In the genomic region with DNA sequence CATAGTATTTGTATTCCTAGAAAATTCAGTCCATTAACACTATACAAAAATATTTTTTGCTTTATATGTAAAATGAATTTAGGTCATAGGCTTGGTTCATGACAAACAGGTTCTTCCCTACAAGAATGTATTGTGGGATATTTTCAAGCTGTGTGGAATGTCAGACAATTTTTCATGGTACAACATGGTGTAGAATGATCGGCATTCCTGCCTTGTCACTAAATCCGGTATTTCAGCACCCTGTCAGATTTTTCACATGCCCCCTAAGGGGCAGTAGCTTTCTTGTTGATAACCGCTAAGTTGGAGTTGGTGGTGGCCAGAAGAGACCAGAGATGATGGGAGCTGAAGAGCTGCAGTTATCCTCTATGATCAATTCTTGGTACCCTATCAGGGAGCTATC, we compare ENCODE assay signal across 1 cellular context.
A peak's percentile ranks its signal among the peaks of the same experiment; 100 is the strongest.
TF ChIP-seq lines count a peak whose summit lies in the region.

No MANE protein-coding gene starts in this region.

TF ChIP-seq in HCT116, 20 proteins besides CTCF, POLR2A, EP300 and RAD21:
- TF ChIP-seq ZFX (IDR thresholded peaks at IDR 0.05) (no peak), ATF3 (IDR thresholded peaks at IDR 0.05) (no peak), SIN3A (IDR thresholded peaks at IDR 0.05; ENCODE audit: low read depth) (no peak), CEBPB (IDR thresholded peaks at IDR 0.05; ENCODE audit: low read depth) (no peak), EZH2phosphoT487 (IDR thresholded peaks at IDR 0.05; ENCODE audit: borderline replicate concordance) (peak; percentile 50; the same call in 1 of the 2 replicates), EZH2 (IDR thresholded peaks at IDR 0.05) (no peak), TCF7L2 (IDR thresholded peaks at IDR 0.05; ENCODE audit: borderline replicate concordance, extremely low read depth, insufficient read depth, insufficient read length) (no peak)
